In genomic region chr15:58498821-58499580, GRCh38 we compare ENCODE assay signal across 13 cellular contexts.
DNase-seq lines count a peak whose midpoint lies in the region; ATAC-seq, FAIRE-seq and TF ChIP-seq lines count a peak whose summit lies in the region.
"Had no signal": no experiment of that assay in that cellular context is flagged by ENCODE, and none has a peak within 500 bp of the region (broad histone marks: within the 10 kb centered on the region; RNA-seq: fewer than 3 reads in every experiment).

No MANE protein-coding gene starts in this region.

- H3K4me3 Mint-ChIP-seq in effector memory CD8-positive, alpha-beta T cell: no peak overlapping the region
- H3K4me3 Mint-ChIP-seq: naive B cell; stimulated activated naive CD8-positive, alpha-beta T cell treated with anti-CD3 and anti-CD28 coated beads, Interleukin-15, Interleukin-2, amounts not matched to agents 100 ng/mL and 50 ng/mL, for 24 hours; T-helper 17 cell had no signal

- H3K4me1 Mint-ChIP-seq in effector memory CD8-positive, alpha-beta T cell (ENCODE audit: low read depth in 2 of 2): peaks cover 15 to 18% of the 10 kb centered on the region in 2 donors
- H3K4me1 Mint-ChIP-seq: naive B cell had no signal

- peak overlapping the region; percentile 6 to 22 for H3K27ac Mint-ChIP-seq in effector memory CD8-positive, alpha-beta T cell
- H3K27ac Mint-ChIP-seq: stimulated activated naive CD8-positive, alpha-beta T cell treated with anti-CD3 and anti-CD28 coated beads, Interleukin-15, Interleukin-2, amounts not matched to agents 100 ng/mL and 50 ng/mL, for 24 hours; T-helper 17 cell had no signal

- H3K36me3 Mint-ChIP-seq in effector memory CD8-positive, alpha-beta T cell (ENCODE audit: insufficient read depth): no peaks in the 10 kb centered on the region
- H3K36me3 Mint-ChIP-seq: naive B cell had no signal

- H3K27me3 Mint-ChIP-seq in effector memory CD8-positive, alpha-beta T cell: no peaks in the 10 kb centered on the region
- H3K27me3 Mint-ChIP-seq: stimulated activated naive CD8-positive, alpha-beta T cell treated with anti-CD3 and anti-CD28 coated beads, Interleukin-15, Interleukin-2, amounts not matched to agents 100 ng/mL and 50 ng/mL, for 24 hours had no signal

- H3K4me3 ChIP-seq in AG09309 (ENCODE audit: control insufficient read depth, low read depth, low read length): no peak overlapping the region
- H3K4me3 ChIP-seq: heart right ventricle had no signal

- DNase-seq in AG09309 (ENCODE audit: low read depth) (peak; percentile 78), HK-2 (ENCODE audit: unreplicated experiment) (peak; percentile 77), mesenteric fat pad (ENCODE audit: low spot score) (peak; percentile 53), GM12892 (ENCODE audit: insufficient read length) (no peak), D721Med (ENCODE audit: insufficient read length, low spot score) (no peak)
- no peak for DNase-seq in effector memory CD8-positive, alpha-beta T cell
- no peak for DNase-seq in activated effector memory CD4-positive, alpha-beta T cell treated with Interleukin-2 at 50 U/mL for 16 hours
- DNase-seq: heart right ventricle, naive B cell, NCI-H524 treated with DMSO at 0.1 percent for 48 hours, T-helper 17 cell had no signal

- FAIRE-seq in GM12892 (lab: Jason Lieb, UNC) (no peak), D721Med (lab: Jason Lieb, UNC) (no peak)

- no peaks in the 10 kb centered on the region for H3K9me3 Mint-ChIP-seq in effector memory CD8-positive, alpha-beta T cell
- H3K9me3 Mint-ChIP-seq: naive B cell; stimulated activated naive CD8-positive, alpha-beta T cell treated with anti-CD3 and anti-CD28 coated beads, Interleukin-15, Interleukin-2, amounts not matched to agents 100 ng/mL and 50 ng/mL, for 24 hours had no signal

- TF ChIP-seq POLR2A in GM12892 (IDR thresholded peaks at IDR 0.05; ENCODE audit: low read depth, low read length): no peak

- no peak for TF ChIP-seq CTCF in AG09309 (IDR thresholded peaks at IDR 0.05; ENCODE audit: control insufficient read depth, insufficient read depth, low read depth, low read length, missing control alignments)
- no peak for TF ChIP-seq CTCF in D721Med (IDR thresholded peaks at IDR 0.05; ENCODE audit: insufficient read depth, missing control alignments)

- ATAC-seq in effector memory CD8-positive, alpha-beta T cell (replicated peaks): no peak
- ATAC-seq in GM19455 (IDR thresholded peaks at IDR 0.05; ENCODE audit: unreplicated experiment): no peak
- ATAC-seq: T-helper 17 cell had no signal

Comparison
In these comparisons a context has a peak if more than half of its experiments do, and no peak if none do; other contexts are left out.
1. DNase-seq: peak in AG09309 (single experiment), HK-2 (single experiment) and mesenteric fat pad (single experiment); none in effector memory CD8-positive, alpha-beta T cell (0 of 3), activated effector memory CD4-positive, alpha-beta T cell treated with Interleukin-2 at 50 U/mL for 16 hours (single experiment), GM12892 (single experiment) and D721Med (single experiment).